ENCODE assay signal across 18 cellular contexts in the genomic region with DNA sequence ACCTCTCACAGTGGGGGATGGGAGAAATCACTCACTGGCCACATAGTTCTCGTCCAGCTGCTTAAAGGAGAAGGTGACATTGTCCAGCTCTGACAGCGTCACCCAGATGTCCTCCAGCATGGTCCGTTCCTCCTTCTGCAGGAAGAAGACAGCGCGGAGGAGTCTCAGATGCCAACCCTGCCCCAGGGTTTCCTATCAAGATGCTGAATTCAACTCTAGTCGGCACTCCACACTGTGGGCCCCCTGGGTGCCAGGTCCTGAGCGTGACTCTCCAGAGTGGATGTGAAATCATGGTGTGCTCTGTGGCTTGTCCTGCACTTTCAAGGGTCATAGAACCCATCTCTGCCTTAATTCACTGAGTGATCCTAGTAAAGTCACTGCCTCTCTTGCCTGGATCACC.
DNase-seq lines count a peak whose midpoint lies in the region; ATAC-seq and TF ChIP-seq lines count a peak whose summit lies in the region.
"Had no signal": no experiment of that assay in that cellular context is flagged by ENCODE, and none has a peak within 500 bp of the region (broad histone marks: within the 10 kb centered on the region; RNA-seq: fewer than 3 reads in every experiment).

No MANE protein-coding gene starts in this region.

- TF ChIP-seq CTCF in heart right ventricle (IDR thresholded peaks at IDR 0.05) (no peak), chondrocyte (IDR thresholded peaks at IDR 0.05) (no peak), osteoblast (IDR thresholded peaks at IDR 0.05; ENCODE audit: extremely low read depth, low read depth, low read length) (no peak), upper lobe of left lung (IDR thresholded peaks at IDR 0.05) (no peak)

- H3K79me2 ChIP-seq in osteoblast (ENCODE audit: insufficient read depth, low read length), result no peaks in the 10 kb centered on the region

- intact Hi-C loops in left cardiac atrium (cut with DNase I), result loop anchor here in 1 of 2 donors (5.0 kb wide), 1 partner anchor 273 kb away; no protein-coding TSS in a partner anchor
- intact Hi-C loops in heart right ventricle (cut with DNase I), result loop anchor here in 5 of 10 donors (5.0 kb wide), 3 partner anchors 268 to 1198 kb away; no protein-coding TSS in a partner anchor

- no peaks in the 10 kb centered on the region for H3K4me1 ChIP-seq in heart right ventricle
- peaks cover 7% of the 10 kb centered on the region for H3K4me1 ChIP-seq in osteoblast (ENCODE audit: insufficient read depth, low read length)
- H3K4me1 ChIP-seq in upper lobe of left lung, result no peaks in the 10 kb centered on the region

- H3K36me3 ChIP-seq in heart right ventricle, result peaks cover 0 to 98% (median 0%) of the 10 kb centered on the region in 9 donors
- H3K36me3 ChIP-seq in osteoblast (ENCODE audit: insufficient read depth, low read length), result no peaks in the 10 kb centered on the region
- H3K36me3 ChIP-seq in upper lobe of left lung, result peaks cover 3 to 99% (median 79%) of the 10 kb centered on the region in 4 donors

- no peak for TF ChIP-seq EP300 in upper lobe of left lung (IDR thresholded peaks at IDR 0.05)

- ATAC-seq in left cardiac atrium (no peak), heart right ventricle (no peak), upper lobe of left lung (ENCODE audit: low FRiP score in 2 of 2) (no peak)
- ATAC-seq: PC-3 had no signal

- POLR2A ChIA-PET in HEK293T (lab: Yijun Ruan, JAX), result no interaction called here

- H3K4me2 ChIP-seq in osteoblast (ENCODE audit: insufficient read depth, low read length), result no peak overlapping the region
- H3K4me2 ChIP-seq: KMS-11 had no signal

- H3K9me3 Mint-ChIP-seq in chondrocyte (ENCODE audit: low read depth), result no peaks in the 10 kb centered on the region
- H3K9me3 Mint-ChIP-seq: HFFc6 had no signal

- TF ChIP-seq POLR2A in upper lobe of left lung (IDR thresholded peaks at IDR 0.05), result no peak

- no peak overlapping the region for H3K4me3 Mint-ChIP-seq in chondrocyte (ENCODE audit: unreplicated experiment)
- H3K4me3 Mint-ChIP-seq: HFFc6 had no signal

- H3K27ac ChIP-seq in heart right ventricle (no peak overlapping the region), osteoblast (ENCODE audit: low read depth, low read length) (no peak overlapping the region), upper lobe of left lung (no peak overlapping the region)
- H3K27ac ChIP-seq: HL-60, KMS-11 had no signal

- no peaks in the 10 kb centered on the region for H3K4me1 Mint-ChIP-seq in chondrocyte (ENCODE audit: low read depth)

- H3K36me3 Mint-ChIP-seq in chondrocyte (ENCODE audit: low read depth), result peaks cover 3% of the 10 kb centered on the region

- CTCF ChIA-PET in HEK293T (lab: Yijun Ruan, JAX), result interaction anchor here (0.5 kb wide), 1 partner anchor 65 kb away, joined by 3 read pairs; no protein-coding TSS in a partner anchor

- no peak overlapping the region for H3K4me3 ChIP-seq in heart right ventricle
- no peak overlapping the region for H3K4me3 ChIP-seq in osteoblast (ENCODE audit: insufficient read depth, low read length)
- H3K4me3 ChIP-seq in upper lobe of left lung, result no peak overlapping the region

- H3K27ac Mint-ChIP-seq in chondrocyte (ENCODE audit: unreplicated experiment), result no peak overlapping the region
- H3K27ac Mint-ChIP-seq: HFFc6 had no signal

- peaks cover 9% of the 10 kb centered on the region for H4K20me1 ChIP-seq in osteoblast (ENCODE audit: insufficient read depth, low read length)

- WGBS in heart right ventricle, 2 donors, result 92 to 93% methylated on average over 7 of the region's 7 CpGs
- 95 to 100% methylated on average over 1 to 7 of the region's 7 CpGs for WGBS in upper lobe of left lung, 2 donors

- H3K27me3 Mint-ChIP-seq in chondrocyte (ENCODE audit: low read depth), result no peaks in the 10 kb centered on the region
- H3K27me3 Mint-ChIP-seq: CD4-positive, alpha-beta memory T cell had no signal

- DNase-seq in left cardiac atrium (peak; percentile 4), heart right ventricle (no peak), chondrocyte (ENCODE audit: low spot score) (peak; percentile 39), osteoblast (ENCODE audit: insufficient read length, low spot score, missing footprints) (peak; percentile 71), HEK293T (ENCODE audit: extremely low spot score) (no peak), NCI-H524 treated with DMSO at 0.1 percent for 48 hours (lab: John Stamatoyannopoulos, UW) (no peak), upper lobe of left lung (no peak)
- DNase-seq: AML-193; CD4-positive, alpha-beta memory T cell; HFFc6; NCI-H1092; NCI-H1694; NCI-H2107; NCI-H226; NCI-H69; PC-3 had no signal

- H2AFZ ChIP-seq in osteoblast (ENCODE audit: low read length), result no peak overlapping the region

- H3K9me3 ChIP-seq in heart right ventricle (no peaks in the 10 kb centered on the region), osteoblast (ENCODE audit: low read depth, low read length) (no peaks in the 10 kb centered on the region), upper lobe of left lung (no peaks in the 10 kb centered on the region)

- H3K27me3 ChIP-seq in heart right ventricle (no peaks in the 10 kb centered on the region), osteoblast (ENCODE audit: insufficient read depth, low read length) (no peaks in the 10 kb centered on the region), upper lobe of left lung (no peaks in the 10 kb centered on the region)

TF ChIP-seq in HEK293T, 16 proteins besides CTCF, POLR2A, EP300 and RAD21:
- TF ChIP-seq FOXK2 (IDR thresholded peaks at IDR 0.05), result no peak
- TF ChIP-seq NFRKB (IDR thresholded peaks at IDR 0.05), result no peak
- TF ChIP-seq ELF4 (IDR thresholded peaks at IDR 0.05), result no peak
- TF ChIP-seq SP1 (IDR thresholded peaks at IDR 0.05), result no peak

Comparison
In these comparisons a context has a peak if more than half of its experiments do, and no peak if none do; other contexts are left out.
1. DNase-seq: peak in left cardiac atrium (single experiment), chondrocyte (single experiment) and osteoblast (single experiment); none in heart right ventricle (0 of 2), HEK293T (single experiment), NCI-H524 treated with DMSO at 0.1 percent for 48 hours (single experiment) and upper lobe of left lung (0 of 2).